24 cellular contexts compared by ENCODE assay signal in genomic region chr5:172843825-172844576, GRCh38. TPM values are rescaled to one million over a fixed set of nuclear protein-coding genes. Genes with fewer than 3 reads are reported as not detected.
DNase-seq lines count a peak whose midpoint lies in the region; ATAC-seq and TF ChIP-seq lines count a peak whose summit lies in the region.
"Had no signal": no experiment of that assay in that cellular context is flagged by ENCODE, and none has a peak within 500 bp of the region (broad histone marks: within the 10 kb centered on the region; RNA-seq: fewer than 3 reads in every experiment).

No MANE protein-coding gene starts in this region.

- H2BK20ac ChIP-seq in IMR-90 (ENCODE audit: low read depth, low read length) = no peak overlapping the region

- H3K27ac Mint-ChIP-seq in progenitor cell of endocrine pancreas = peak overlapping the region; percentile 67
- no peak overlapping the region for H3K27ac Mint-ChIP-seq in stimulated activated memory B cell treated with anti-CD40 and anti-IgM and Interleukin-4, amounts not matched to agents 10 μg/mL and 1 μg/mL and 100 μg/mL, for 72 hours
- H3K27ac Mint-ChIP-seq: activated naive CD8-positive, alpha-beta T cell; activated T-cell treated with anti-CD3 and anti-CD28 coated beads, Interleukin-2, amount 50 U/mL, for 24 hours had no signal

- H2BK5ac ChIP-seq in IMR-90 (ENCODE audit: low read depth, low read length, poor library complexity, severe bottlenecking) = no peak overlapping the region

- no peak overlapping the region for H4K5ac ChIP-seq in IMR-90 (ENCODE audit: low read depth, low read length)

- ATAC-seq in IMR-90 (ENCODE audit: low read depth) = no peak
- ATAC-seq in stimulated activated memory B cell treated with anti-CD40 and anti-IgM and Interleukin-4, amounts not matched to agents 10 μg/mL and 1 μg/mL and 100 μg/mL, for 72 hours = no peak
- ATAC-seq: sciatic nerve had no signal

- peak overlapping the region; percentile 20 for H2AK9ac ChIP-seq in IMR-90 (replicated peaks; ENCODE audit: low read depth, low read length, poor library complexity)

- H4K20me1 ChIP-seq in IMR-90 (ENCODE audit: insufficient read depth, low read length) = peaks cover 46% of the 10 kb centered on the region

- TF ChIP-seq RAD21 in IMR-90 (IDR thresholded peaks at IDR 0.05; ENCODE audit: low read length) = no peak

- peaks cover 10% of the 10 kb centered on the region for H3K4me1 Mint-ChIP-seq in progenitor cell of endocrine pancreas (ENCODE audit: low read depth)
- peaks cover 73% of the 10 kb centered on the region for H3K4me1 Mint-ChIP-seq in stimulated activated memory B cell treated with anti-CD40 and anti-IgM and Interleukin-4, amounts not matched to agents 10 μg/mL and 1 μg/mL and 100 μg/mL, for 72 hours

- no peak overlapping the region for H4K91ac ChIP-seq in IMR-90 (ENCODE audit: insufficient read depth, low read depth, low read length)

- no TSS peak for BruUV-seq in IMR-90 (replicated peaks; lab: Mats Ljungman, UMichigan)

- peaks cover 15% of the 10 kb centered on the region for H3K36me3 ChIP-seq in IMR-90 (ENCODE audit: control insufficient read depth, insufficient read depth, low read length)
- H3K36me3 ChIP-seq: neutrophil had no signal

- no peak overlapping the region for H2BK15ac ChIP-seq in IMR-90 (ENCODE audit: low read depth, low read length)

- no peak overlapping the region for H3K4me2 ChIP-seq in IMR-90 (ENCODE audit: low read depth, low read length)

- intact Hi-C loops in IMR-90 (cut with micrococcal nuclease) = no loop called here

- H3K9me1 ChIP-seq in IMR-90 (ENCODE audit: insufficient read depth, low read length) = peaks cover 32% of the 10 kb centered on the region

- TF ChIP-seq CTCF in C4-2B (conservative IDR thresholded peaks at IDR 0.05) (no peak), IMR-90 (conservative IDR thresholded peaks at IDR 0.05; ENCODE audit: low read depth, low read length) (no peak), progenitor cell of endocrine pancreas (IDR thresholded peaks at IDR 0.05; ENCODE audit: unreplicated experiment) (no peak)

- dilution Hi-C loops in IMR-90 (cut with HindIII; ENCODE audit: low sequenced_read_pairs, unreplicated experiment) = no loop called here

- no peaks in the 10 kb centered on the region for H3K9me3 ChIP-seq in IMR-90 (ENCODE audit: control insufficient read depth, insufficient read depth, low read length)
- H3K9me3 ChIP-seq: neutrophil, SJCRH30, tibial artery had no signal

- H3K9ac ChIP-seq in IMR-90 (ENCODE audit: low read depth, low read length) = no peak overlapping the region

- H3K14ac ChIP-seq in IMR-90 (replicated peaks; ENCODE audit: low read depth, low read length) = no peak overlapping the region

- H3K79me1 ChIP-seq in IMR-90 (ENCODE audit: low read depth in 1 of 2, low read length in 2 of 2) = peaks cover 8 to 89% of the 10 kb centered on the region in 2 experiments; a peak in 3 of 4 replicates

- peaks cover 15% of the 10 kb centered on the region for H3K4me1 ChIP-seq in IMR-90 (ENCODE audit: control insufficient read depth, insufficient read depth, low read length)

- H2AFZ ChIP-seq in IMR-90 (replicated peaks; ENCODE audit: low read length, poor library complexity) = no peak overlapping the region

- no peak overlapping the region for H3K4ac ChIP-seq in IMR-90 (ENCODE audit: low read depth, low read length)

- H3K4me3 ChIP-seq in IMR-90 (ENCODE audit: insufficient read depth, low read depth, low read length) = no peak overlapping the region
- H3K4me3 ChIP-seq: SJCRH30, tibial artery had no signal

- H3K56ac ChIP-seq in IMR-90 (ENCODE audit: extremely low read depth, insufficient read depth, low read length) = no peak overlapping the region

- no peak overlapping the region for H2AK5ac ChIP-seq in IMR-90 (ENCODE audit: low read depth, low read length)

- TF ChIP-seq POLR2A in IMR-90 (IDR thresholded peaks at IDR 0.05; ENCODE audit: low read depth, low read length) = 0 out of 2 replicates have a peak, but pooled peaks have one; percentile 32

- no peaks in the 10 kb centered on the region for H3K27me3 ChIP-seq in IMR-90 (ENCODE audit: control insufficient read depth, insufficient read depth, low read length)
- H3K27me3 ChIP-seq: neutrophil, SJCRH30, tibial artery had no signal

- CTCF ChIA-PET in IMR-90 (lab: Yijun Ruan, JAX) = no interaction called here

- H2BK120ac ChIP-seq in IMR-90 (ENCODE audit: low read depth, low read length) = no peak overlapping the region

- H3K23ac ChIP-seq in IMR-90 (ENCODE audit: low read depth, low read length) = no peak overlapping the region

- peaks cover 14% of the 10 kb centered on the region for H3K36me3 Mint-ChIP-seq in progenitor cell of endocrine pancreas (ENCODE audit: insufficient read depth)
- H3K36me3 Mint-ChIP-seq in stimulated activated memory B cell treated with anti-CD40 and anti-IgM and Interleukin-4, amounts not matched to agents 10 μg/mL and 1 μg/mL and 100 μg/mL, for 72 hours = peaks cover 40% of the 10 kb centered on the region

- H3K27ac ChIP-seq in C4-2B (peak overlapping the region; percentile 10; the same call in 1 of the 2 replicates), IMR-90 (ENCODE audit: insufficient read depth, low read length) (no peak overlapping the region)
- H3K27ac ChIP-seq: epithelial cell of prostate, neutrophil, SJCRH30, tibial artery had no signal

- 91% methylated on average over 4 of the region's 18 CpGs; no CpG with 5 or more reads in 1 of the 2 experiments for WGBS in IMR-90 (ENCODE audit: extremely low coverage in 2 of 2, insufficient read length in 1 of 2), 2 experiments

- DNase-seq in IMR-90 (no peak), cerebellar cortex (ENCODE audit: low spot score) (peak; percentile 59), progenitor cell of endocrine pancreas (ENCODE audit: low spot score, unreplicated experiment) (no peak), EL (no peak), CD1c-positive myeloid dendritic cell (ENCODE audit: extremely low spot score) (no peak), GM19238 (ENCODE audit: insufficient read length, low spot score) (no peak)
- DNase-seq: activated CD4-positive, CD25-positive, alpha-beta regulatory T cell; activated effector memory CD4-positive, alpha-beta T cell treated with anti-CD3 and anti-CD28 coated beads, Interleukin-2, amount 50 U/mL, for 16 hours; activated T-cell treated with anti-CD3 and anti-CD28 coated beads, Interleukin-2, amount 50 U/mL, for 24 hours; effector CD4-positive, alpha-beta T cell; hypothalamus; mammary epithelial cell; NCI-H1048; posterior cingulate gyrus; SJCRH30; stimulated activated CD4-positive, alpha-beta T cell treated with anti-CD3 and anti-CD28 coated beads, Interleukin-4, amount 100 ng/mL, for 1 hour; tibial artery had no signal

- H4K8ac ChIP-seq in IMR-90 (ENCODE audit: low read depth in 2 of 2, low read length in 2 of 2) = no peak overlapping the region

- H3K27me3 Mint-ChIP-seq in progenitor cell of endocrine pancreas = no peaks in the 10 kb centered on the region
- H3K27me3 Mint-ChIP-seq in stimulated activated memory B cell treated with anti-CD40 and anti-IgM and Interleukin-4, amounts not matched to agents 10 μg/mL and 1 μg/mL and 100 μg/mL, for 72 hours = no peaks in the 10 kb centered on the region
- H3K27me3 Mint-ChIP-seq: activated naive CD8-positive, alpha-beta T cell; activated T-cell treated with anti-CD3 and anti-CD28 coated beads, Interleukin-2, amount 50 U/mL, for 24 hours had no signal

- H3K4me3 Mint-ChIP-seq in progenitor cell of endocrine pancreas (ENCODE audit: low read depth) = no peak overlapping the region
- H3K4me3 Mint-ChIP-seq in stimulated activated memory B cell treated with anti-CD40 and anti-IgM and Interleukin-4, amounts not matched to agents 10 μg/mL and 1 μg/mL and 100 μg/mL, for 72 hours = no peak overlapping the region
- H3K4me3 Mint-ChIP-seq: activated naive CD8-positive, alpha-beta T cell; activated T-cell treated with anti-CD3 and anti-CD28 coated beads, Interleukin-2, amount 50 U/mL, for 24 hours; CD14-positive monocyte had no signal

- in situ Hi-C loops in IMR-90 (cut with MboI; ENCODE audit: low sequenced_read_pairs) = no loop called here

- H3K18ac ChIP-seq in IMR-90 (ENCODE audit: low read depth, low read length) = no peak overlapping the region

- POLR2A ChIA-PET in IMR-90 (lab: Charles Lee; ENCODE audit: unreplicated experiment) = no interaction called here

- no peaks in the 10 kb centered on the region for H3K9me3 Mint-ChIP-seq in progenitor cell of endocrine pancreas (ENCODE audit: low read depth)
- H3K9me3 Mint-ChIP-seq in stimulated activated memory B cell treated with anti-CD40 and anti-IgM and Interleukin-4, amounts not matched to agents 10 μg/mL and 1 μg/mL and 100 μg/mL, for 72 hours = no peaks in the 10 kb centered on the region
- H3K9me3 Mint-ChIP-seq: activated T-cell treated with anti-CD3 and anti-CD28 coated beads, Interleukin-2, amount 50 U/mL, for 24 hours; CD14-positive monocyte had no signal

TF ChIP-seq in IMR-90, 13 proteins besides CTCF, POLR2A, EP300 and RAD21:
- TF ChIP-seq SMC3 (IDR thresholded peaks at IDR 0.05; ENCODE audit: low read depth, low read length) (no peak), CEBPB (IDR thresholded peaks at IDR 0.05; ENCODE audit: low read depth, low read length) (no peak), MXI1 (IDR thresholded peaks at IDR 0.05; ENCODE audit: borderline replicate concordance, low read depth, low read length) (no peak), NFE2L2 (IDR thresholded peaks at IDR 0.05; ENCODE audit: low read depth, low read length) (no peak), RCOR1 (IDR thresholded peaks at IDR 0.05; ENCODE audit: insufficient replicate concordance, low read length) (no peak)

RNA-seq across cellular contexts. Expression of gene ERGIC1, which starts 9.9 kb away (rescaled TPM):
- total RNA-seq in IMR-90 (2012; rRNA removed) (124 and 134 TPM in 2 replicates), progenitor cell of endocrine pancreas (150 and 158 TPM in 2 replicates)
- 185 and 192 TPM in 2 replicates for polyA plus RNA-seq in IMR-90 (2012; rRNA removed)
- 59.2 and 179 TPM in 2 replicates for polyA plus RNA-seq in IMR-90 (2012; cell fraction: cytosol; rRNA removed)
- polyA plus RNA-seq in IMR-90 (2012; cell fraction: nucleus; rRNA removed; ENCODE audit: low replicate concordance) = 128 and 132 TPM in 2 replicates
